Comparison of ENCODE assay signal across 27 cellular contexts in the genomic region with DNA sequence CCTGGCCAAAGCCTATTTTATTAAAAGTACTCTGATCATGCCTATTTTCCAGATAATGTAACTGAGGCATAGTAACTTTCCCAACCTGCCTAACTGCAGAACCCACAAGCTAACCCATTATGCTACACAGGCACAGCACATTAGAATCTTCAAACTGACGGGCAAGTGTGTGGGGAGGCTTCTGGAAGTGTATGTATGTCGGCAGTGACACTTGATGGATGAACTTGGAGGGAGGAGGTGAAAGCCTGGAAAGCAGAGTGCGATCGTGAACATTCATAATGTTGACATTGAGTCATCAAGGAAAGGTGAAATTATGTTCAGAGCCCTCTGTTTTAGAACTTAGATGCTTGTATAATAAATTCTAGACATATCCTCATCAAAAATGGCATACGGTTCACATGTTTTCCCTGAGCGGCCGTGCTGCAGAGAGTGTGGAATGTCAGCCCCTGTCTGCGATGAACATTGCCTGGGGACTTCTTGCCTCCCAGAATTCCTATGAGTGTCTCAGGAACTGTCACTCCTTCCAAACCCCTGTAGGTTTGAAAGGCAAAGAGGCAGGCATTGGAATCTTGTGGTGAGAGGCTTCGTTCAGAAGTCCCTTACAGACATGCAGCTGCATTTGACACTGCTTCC.
"Had no signal": no experiment of that assay in that cellular context is flagged by ENCODE, and none has a peak within 500 bp of the region (broad histone marks: within the 10 kb centered on the region; RNA-seq: fewer than 3 reads in every experiment).

No MANE protein-coding gene starts in this region.

- H3K9me3 ChIP-seq: left lung, lower lobe of right lung, pancreas, psoas muscle, right atrium auricular region, right lobe of liver, tibial nerve, uterus had no signal

- ATAC-seq: left colon; left lung; lower lobe of right lung; natural killer cell; pancreas; psoas muscle; right lobe of liver; stimulated activated memory B cell treated with anti-CD40 and anti-IgM and Interleukin-4, amounts not matched to agents 10 μg/mL and 1 μg/mL and 100 μg/mL, for 72 hours; stimulated activated naive CD8-positive, alpha-beta T cell treated with anti-CD3 and anti-CD28 coated beads, Interleukin-15, amount 100 ng/mL, for 72 hours had no signal

- H3K27me3 ChIP-seq: right atrium auricular region, right lobe of liver, uterus had no signal

- DNase-seq: hippocampal formation; kidney; left colon; left lung; lower lobe of right lung; mammary epithelial cell; mesenchymal stem cell; naive B cell; natural killer cell; nephron progenitor cell; pancreas; posterior cingulate gyrus; psoas muscle; right lobe of liver; stimulated activated CD4-positive, alpha-beta T cell treated with anti-CD3 and anti-CD28 coated beads, Interleukin-1b, Interleukin-23, amount 100 ng/mL, for 48 hours; stimulated activated CD4-positive, alpha-beta T cell treated with anti-CD3 and anti-CD28 coated beads, Interleukin-2, amount 100 ng/mL, for 48 hours; stimulated activated CD4-positive, alpha-beta T cell treated with anti-CD3 and anti-CD28 coated beads, Interleukin-4, amount 100 ng/mL, for 4 hours; stimulated activated CD8-positive, alpha-beta memory T cell treated with anti-CD3 and anti-CD28 coated beads, Interleukin-4, amount 100 ng/mL, for 48 hours; stimulated activated naive CD4-positive, alpha-beta T cell treated with Interleukin-2 at 50 U/mL for 16 hours; stimulated activated naive CD8-positive, alpha-beta T cell treated with anti-CD3 and anti-CD28 coated beads, Interleukin-15, amount 100 ng/mL, for 72 hours; substantia nigra; uterus had no signal

- H3K4me1 Mint-ChIP-seq: naive B cell; natural killer cell; stimulated activated memory B cell treated with anti-CD40 and anti-IgM and Interleukin-4, amounts not matched to agents 10 μg/mL and 1 μg/mL and 100 μg/mL, for 72 hours; stimulated activated naive CD8-positive, alpha-beta T cell treated with anti-CD3 and anti-CD28 coated beads, Interleukin-15, amount 100 ng/mL, for 72 hours had no signal

- H3K36me3 ChIP-seq: left lung, lower lobe of right lung, pancreas, right atrium auricular region, right lobe of liver, tibial nerve, uterus had no signal

- H3K4me3 Mint-ChIP-seq: natural killer cell; nephron progenitor cell; stimulated activated memory B cell treated with anti-CD40 and anti-IgM and Interleukin-4, amounts not matched to agents 10 μg/mL and 1 μg/mL and 100 μg/mL, for 72 hours; stimulated activated naive CD8-positive, alpha-beta T cell treated with anti-CD3 and anti-CD28 coated beads, Interleukin-15, amount 100 ng/mL, for 72 hours; type B pancreatic cell had no signal

- FAIRE-seq: kidney, pancreas had no signal

- H3K36me3 Mint-ChIP-seq: naive B cell; natural killer cell; stimulated activated memory B cell treated with anti-CD40 and anti-IgM and Interleukin-4, amounts not matched to agents 10 μg/mL and 1 μg/mL and 100 μg/mL, for 72 hours; type B pancreatic cell had no signal

- H3K4me1 ChIP-seq: left lung, lower lobe of right lung, pancreas, psoas muscle, right atrium auricular region, right lobe of liver, uterus had no signal

- H3K27ac Mint-ChIP-seq: naive B cell; natural killer cell; nephron progenitor cell; stimulated activated memory B cell treated with anti-CD40 and anti-IgM and Interleukin-4, amounts not matched to agents 10 μg/mL and 1 μg/mL and 100 μg/mL, for 72 hours; stimulated activated naive CD8-positive, alpha-beta T cell treated with anti-CD3 and anti-CD28 coated beads, Interleukin-15, amount 100 ng/mL, for 72 hours; type B pancreatic cell had no signal

- H3K9me3 Mint-ChIP-seq: natural killer cell; nephron progenitor cell; stimulated activated memory B cell treated with anti-CD40 and anti-IgM and Interleukin-4, amounts not matched to agents 10 μg/mL and 1 μg/mL and 100 μg/mL, for 72 hours; stimulated activated naive CD8-positive, alpha-beta T cell treated with anti-CD3 and anti-CD28 coated beads, Interleukin-15, amount 100 ng/mL, for 72 hours; type B pancreatic cell had no signal

- H3K27ac ChIP-seq: left lung, lower lobe of right lung, pancreas, psoas muscle, right atrium auricular region, right lobe of liver, tibial nerve, uterus had no signal

- H3K4me3 ChIP-seq: left lung, lower lobe of right lung, pancreas, psoas muscle, right atrium auricular region, right lobe of liver, smooth muscle cell, tibial nerve, uterus had no signal
